1 cellular context compared by ENCODE assay signal in genomic region chr16:30096105-30096861, GRCh38.
A peak's percentile ranks its signal among the peaks of the same experiment; 100 is the strongest.
TF ChIP-seq lines count a peak whose summit lies in the region.

A gene with protein sequence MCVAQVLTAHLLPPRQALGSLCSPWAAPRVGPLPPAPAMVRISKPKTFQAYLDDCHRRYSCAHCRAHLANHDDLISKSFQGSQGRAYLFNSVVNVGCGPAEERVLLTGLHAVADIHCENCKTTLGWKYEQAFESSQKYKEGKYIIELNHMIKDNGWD (minus strand): TSS chr16:30096213. CDS start chr16:30095482, 731 bp downstream.

TF ChIP-seq in H1, 55 proteins besides CTCF, POLR2A, EP300 and RAD21 (continued from another document):
- TF ChIP-seq CBX5 (IDR thresholded peaks at IDR 0.05; ENCODE audit: low read depth, low read length) (no peak), CREB1 (IDR thresholded peaks at IDR 0.05) (no peak; the same call in 1 of the 2 replicates), BRCA1 (IDR thresholded peaks at IDR 0.05; ENCODE audit: low read depth, low read length) (no peak), TAF1 (IDR thresholded peaks at IDR 0.05; ENCODE audit: low read depth, low read length) (peak; percentile 85), MAX (IDR thresholded peaks at IDR 0.05) (peak; percentile 78), POU5F1 (IDR thresholded peaks at IDR 0.05; ENCODE audit: low read depth, low read length) (no peak), KDM4A (IDR thresholded peaks at IDR 0.05; ENCODE audit: low read depth, low read length, severe bottlenecking) (peak; percentile 56), TCF12 (IDR thresholded peaks at IDR 0.05; ENCODE audit: low read depth, low read length) (peak; percentile 36; the same call in 1 of the 2 replicates), CEBPB (IDR thresholded peaks at IDR 0.05; ENCODE audit: low read depth, low read length) (no peak), BACH1 (IDR thresholded peaks at IDR 0.05; ENCODE audit: low read length) (no peak), CBX8 (IDR thresholded peaks at IDR 0.05; ENCODE audit: borderline replicate concordance, low read depth, low read length) (no peak), RBBP5 (IDR thresholded peaks at IDR 0.05; ENCODE audit: borderline replicate concordance, low read depth, low read length) (peak; percentile 47; the same call in 1 of the 2 replicates), NRF1 (IDR thresholded peaks at IDR 0.05; ENCODE audit: low read depth, low read length) (peak; percentile 25; the same call in 1 of the 2 replicates), CHD1 (IDR thresholded peaks at IDR 0.05; ENCODE audit: low read depth, low read length) (no peak), YY1 (IDR thresholded peaks at IDR 0.05; ENCODE audit: low read depth, low read length) (no peak), PHF8 (conservative IDR thresholded peaks at IDR 0.05; ENCODE audit: low read depth, low read length) (peak; percentile 77), TAF7 (optimal IDR thresholded peaks at IDR 0.05; ENCODE audit: borderline replicate concordance, low read depth, low read length) (peak; percentile 68), RXRA (IDR thresholded peaks at IDR 0.05; ENCODE audit: insufficient read depth, low read depth, low read length) (no peak)
